In the genomic region with DNA sequence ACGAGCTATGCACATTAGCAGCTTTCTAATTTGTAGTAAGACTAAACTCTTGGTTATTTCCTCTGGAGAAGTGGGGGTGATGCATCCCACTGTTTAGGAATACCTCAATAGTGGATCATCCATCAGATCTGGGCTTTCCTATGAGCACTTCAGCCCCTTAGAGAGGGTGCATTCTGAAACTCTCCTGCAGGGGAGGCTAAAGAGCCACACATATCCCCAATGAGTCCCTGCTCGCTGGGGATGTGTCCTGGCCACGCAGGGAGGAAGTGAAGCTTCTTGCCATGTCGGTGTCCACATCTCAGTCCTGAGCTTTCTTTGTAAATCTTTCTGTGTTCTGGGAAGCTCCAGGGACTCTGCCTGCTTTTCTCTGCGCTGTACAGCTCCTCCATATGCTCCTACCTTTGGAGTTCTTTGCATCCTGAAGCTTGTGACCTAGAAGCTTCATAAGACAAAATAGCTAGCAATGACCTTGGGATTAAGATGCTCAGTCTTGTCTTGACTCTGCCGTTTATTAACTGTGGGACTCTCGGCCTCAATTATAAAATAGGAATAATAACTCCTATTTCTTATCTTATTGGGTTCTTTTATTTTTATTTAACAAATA, we compare ENCODE assay signal across 8 cellular contexts. TPM values are rescaled to one million over a fixed set of nuclear protein-coding genes. Genes with fewer than 3 reads are reported as not detected.
DNase-seq lines count a peak whose midpoint lies in the region; ATAC-seq and TF ChIP-seq lines count a peak whose summit lies in the region.

No MANE protein-coding gene starts in this region.

- no peak overlapping the region for H3K4me3 Mint-ChIP-seq in activated naive CD4-positive, alpha-beta T cell treated with anti-CD3 and anti-CD28 coated beads for 36 hours
- peak overlapping the region; percentile 27 for H3K4me3 Mint-ChIP-seq in glutamatergic neuron (ENCODE audit: unreplicated experiment)

- peak; percentile 93 for TF ChIP-seq CTCF in glutamatergic neuron (IDR thresholded peaks at IDR 0.05; ENCODE audit: partially characterized antibody, unreplicated experiment)

- intact Hi-C loops in activated naive CD4-positive, alpha-beta T cell treated with anti-CD3 and anti-CD28 coated beads for 36 hours (cut with micrococcal nuclease) = loop anchor here (1.0 to 10.0 kb wide), 9 partner anchors 100 to 1829 kb away; no protein-coding TSS in a partner anchor
- intact Hi-C loops in posterior cingulate gyrus (cut with DNase I) = loop anchor here (1.0 kb wide), 2 partner anchors 100 to 360 kb away; no protein-coding TSS in a partner anchor

- no peaks in the 10 kb centered on the region for H3K36me3 Mint-ChIP-seq in activated naive CD4-positive, alpha-beta T cell treated with anti-CD3 and anti-CD28 coated beads for 36 hours (ENCODE audit: low read depth)
- no peaks in the 10 kb centered on the region for H3K36me3 Mint-ChIP-seq in glutamatergic neuron (ENCODE audit: unreplicated experiment)

- peaks cover 21% of the 10 kb centered on the region for H3K27me3 Mint-ChIP-seq in activated naive CD4-positive, alpha-beta T cell treated with anti-CD3 and anti-CD28 coated beads for 36 hours (ENCODE audit: low read depth)
- peaks cover 2% of the 10 kb centered on the region for H3K27me3 Mint-ChIP-seq in glutamatergic neuron (ENCODE audit: unreplicated experiment)

- peaks cover 7% of the 10 kb centered on the region for H3K4me1 Mint-ChIP-seq in activated naive CD4-positive, alpha-beta T cell treated with anti-CD3 and anti-CD28 coated beads for 36 hours (ENCODE audit: low read depth)
- peaks cover 21% of the 10 kb centered on the region for H3K4me1 Mint-ChIP-seq in glutamatergic neuron (ENCODE audit: low read depth, unreplicated experiment)

- CTCF ChIA-PET in activated naive CD4-positive, alpha-beta T cell treated with anti-CD3 and anti-CD28 coated beads for 36 hours (lab: Charles Lee) = interaction anchor here (0.6 to 9.8 kb wide), 66 partner anchors 8 to 1885 kb away, joined by 3 to 283 read pairs (median 5); partner anchors contain the start of genes RTP2 and RTP4

- DNase-seq in DMS53 (lab: John Stamatoyannopoulos, UW) (peak; percentile 82), HS-27A (ENCODE audit: low read depth) (peak; percentile 64), RPMI7951 (ENCODE audit: low read depth) (peak; percentile 51), glutamatergic neuron (peak; percentile 81), posterior cingulate gyrus (peak; percentile 33 to 90 (median 71))
- DNase-seq in activated naive CD4-positive, alpha-beta T cell treated with anti-CD3 and anti-CD28 coated beads for 36 hours = peak; percentile 82

- ATAC-seq in GM19455 (IDR thresholded peaks at IDR 0.05; ENCODE audit: unreplicated experiment) (peak; percentile 70), HG02938 (IDR thresholded peaks at IDR 0.05; ENCODE audit: unreplicated experiment) (no peak)

- H3K27ac Mint-ChIP-seq in activated naive CD4-positive, alpha-beta T cell treated with anti-CD3 and anti-CD28 coated beads for 36 hours = no peak overlapping the region
- peak overlapping the region; percentile 88 for H3K27ac Mint-ChIP-seq in glutamatergic neuron (ENCODE audit: unreplicated experiment)

- no peaks in the 10 kb centered on the region for H3K9me3 Mint-ChIP-seq in activated naive CD4-positive, alpha-beta T cell treated with anti-CD3 and anti-CD28 coated beads for 36 hours
- H3K9me3 Mint-ChIP-seq in glutamatergic neuron (ENCODE audit: unreplicated experiment) = peaks cover 4% of the 10 kb centered on the region

RNA-seq across cellular contexts. Expression of gene MASP1, which starts 28.3 kb away (rescaled TPM):
- total RNA-seq in RPMI7951 (2014; rRNA removed; shearing (Covaris generic)) = not detected in 2 replicates
- not detected for total RNA-seq in activated naive CD4-positive, alpha-beta T cell treated with anti-CD3 and anti-CD28 coated beads for 36 hours
- 1.7 TPM for total RNA-seq in glutamatergic neuron (ENCODE audit: unreplicated experiment)

RNA-seq across cellular contexts. Expression of gene RTP4, which starts 48.4 kb away (rescaled TPM):
- 4.4 and 5.2 TPM in 2 replicates for total RNA-seq in RPMI7951 (2014; rRNA removed; shearing (Covaris generic))
- under 1 TPM; 0.43 to 0.81 TPM for total RNA-seq in activated naive CD4-positive, alpha-beta T cell treated with anti-CD3 and anti-CD28 coated beads for 36 hours
- not detected for total RNA-seq in glutamatergic neuron (ENCODE audit: unreplicated experiment)
